Comparison of ENCODE assay signal across 29 cellular contexts in genomic region chr9:137368431-137369110, GRCh38. TPM values are rescaled to one million over a fixed set of nuclear protein-coding genes. Genes with fewer than 3 reads are reported as not detected.
DNase-seq lines count a peak whose midpoint lies in the region; ATAC-seq and TF ChIP-seq lines count a peak whose summit lies in the region.
"Had no signal": no experiment of that assay in that cellular context is flagged by ENCODE, and none has a peak within 500 bp of the region (broad histone marks: within the 10 kb centered on the region; RNA-seq: fewer than 3 reads in every experiment).

No MANE protein-coding gene starts in this region.

- no peak for TF ChIP-seq POLR2A in sigmoid colon (IDR thresholded peaks at IDR 0.05)

- H3K27ac Mint-ChIP-seq in glutamatergic neuron (ENCODE audit: unreplicated experiment): no peak overlapping the region
- H3K27ac Mint-ChIP-seq: activated CD8-positive, alpha-beta T cell treated with anti-CD3 and anti-CD28 coated beads, Interleukin-2, amount 10 ng/mL, durations not matched to agents 7 days and 5 days; activated naive CD4-positive, alpha-beta T cell treated with anti-CD3 and anti-CD28 coated beads, Interleukin-2, amount 50 U/mL, for 72 hours; activated T-helper 2 cell treated with anti-CD3 and anti-CD28 coated beads, Interferon-gamma antibody, Interleukin-2, Interleukin-4, amounts not matched to agents 10 μg/mL and 5 μg/mL and 100 μg/mL, durations not matched to agents 14 hours and 24 hours and 36 hours; naive B cell had no signal

- H3K36me3 ChIP-seq in sigmoid colon: peaks cover 0 to 35% (median 3%) of the 10 kb centered on the region in 4 donors
- H3K36me3 ChIP-seq: breast epithelium, thyroid gland, uterus had no signal

- WGBS in sigmoid colon, 2 donors: 81 to 87% methylated on average over 57 of the region's 57 CpGs

- H3K4me1 ChIP-seq in sigmoid colon: peaks cover 0 to 7% (median 0%) of the 10 kb centered on the region in 4 donors
- H3K4me1 ChIP-seq: breast epithelium, thyroid gland, uterus had no signal

- H3K27ac ChIP-seq in sigmoid colon: no peak overlapping the region
- H3K27ac ChIP-seq: C4-2B, KMS-11, stomach, thyroid gland, uterus had no signal

- H3K36me3 Mint-ChIP-seq in glutamatergic neuron (ENCODE audit: unreplicated experiment): peaks cover 5% of the 10 kb centered on the region
- H3K36me3 Mint-ChIP-seq: activated naive CD4-positive, alpha-beta T cell treated with anti-CD3 and anti-CD28 coated beads, Interleukin-2, amount 50 U/mL, for 72 hours; naive B cell had no signal

- no peak for ATAC-seq in HG02852 (IDR thresholded peaks at IDR 0.05; ENCODE audit: unreplicated experiment)
- ATAC-seq: activated CD8-positive, alpha-beta T cell treated with anti-CD3 and anti-CD28 coated beads, Interleukin-2, amount 10 ng/mL, durations not matched to agents 7 days and 5 days; activated naive CD4-positive, alpha-beta T cell treated with anti-CD3 and anti-CD28 coated beads, Interleukin-2, amount 50 U/mL, for 72 hours; PC-3 had no signal

- H3K9me3 Mint-ChIP-seq in glutamatergic neuron (ENCODE audit: unreplicated experiment): peaks cover 4% of the 10 kb centered on the region
- H3K9me3 Mint-ChIP-seq: activated naive CD4-positive, alpha-beta T cell treated with anti-CD3 and anti-CD28 coated beads, Interleukin-2, amount 50 U/mL, for 72 hours had no signal

- intact Hi-C loops in sigmoid colon (cut with DNase I): no loop called here

- DNase-seq in activated effector memory CD4-positive, alpha-beta T cell treated with anti-CD3 and anti-CD28 coated beads, Interleukin-2, amount 50 U/mL, for 16 hours: peak; percentile 16
- no peak for DNase-seq in activated effector memory CD4-positive, alpha-beta T cell treated with Interleukin-2 at 50 U/mL for 16 hours
- peak; percentile 24 for DNase-seq in glutamatergic neuron
- DNase-seq in hepatic stellate cell (ENCODE audit: low spot score): peak; percentile 63
- peak; percentile 21 for DNase-seq in sigmoid colon
- DNase-seq in activated CD8-positive, alpha-beta memory T cell treated with anti-CD3 and anti-CD28 coated beads, Interleukin-2, amount 50 U/mL, for 4 hours: no peak
- no peak for DNase-seq in medulla oblongata (ENCODE audit: extremely low spot score)
- DNase-seq: 8988T; activated CD8-positive, alpha-beta T cell treated with anti-CD3 and anti-CD28 coated beads, Interleukin-2, amount 10 ng/mL, durations not matched to agents 7 days and 5 days; COR-L47; DMS53; midbrain; MM.1S; naive B cell; NCI-H1930; NCI-H524; nucleus accumbens; PC-3; SHP77; stimulated activated CD8-positive, alpha-beta memory T cell treated with anti-CD3 and anti-CD28 coated beads, Interleukin-4, amount 100 ng/mL, for 48 hours; stomach; thyroid gland had no signal

- TF ChIP-seq CTCF in glutamatergic neuron (IDR thresholded peaks at IDR 0.05; ENCODE audit: partially characterized antibody, unreplicated experiment): no peak
- no peak for TF ChIP-seq CTCF in sigmoid colon (IDR thresholded peaks at IDR 0.05)

- peaks cover 6% of the 10 kb centered on the region for H3K4me1 Mint-ChIP-seq in glutamatergic neuron (ENCODE audit: low read depth, unreplicated experiment)

- no peak for TF ChIP-seq EP300 in sigmoid colon (IDR thresholded peaks at IDR 0.05)

- no peaks in the 10 kb centered on the region for H3K27me3 ChIP-seq in sigmoid colon
- H3K27me3 ChIP-seq: breast epithelium, stomach, thyroid gland, uterus had no signal

- no peak overlapping the region for H3K4me3 Mint-ChIP-seq in glutamatergic neuron (ENCODE audit: unreplicated experiment)
- H3K4me3 Mint-ChIP-seq: activated CD8-positive, alpha-beta T cell treated with anti-CD3 and anti-CD28 coated beads, Interleukin-2, amount 10 ng/mL, durations not matched to agents 7 days and 5 days; naive B cell had no signal

- peaks cover 5% of the 10 kb centered on the region for H3K27me3 Mint-ChIP-seq in glutamatergic neuron (ENCODE audit: unreplicated experiment)
- H3K27me3 Mint-ChIP-seq: naive B cell had no signal

- H3K9me3 ChIP-seq in sigmoid colon: no peaks in the 10 kb centered on the region
- H3K9me3 ChIP-seq: breast epithelium, thyroid gland, uterus had no signal

- H3K4me3 ChIP-seq in sigmoid colon: no peak overlapping the region
- H3K4me3 ChIP-seq: breast epithelium, stomach, thyroid gland, uterus had no signal

RNA-seq across cellular contexts. Expression of gene EXD3, which starts 54.4 kb away (rescaled TPM):
- total RNA-seq in glutamatergic neuron (ENCODE audit: unreplicated experiment) (24.5 TPM), sigmoid colon (10 to 100 TPM in 2 of 4 donors, 1 to 10 TPM in 2; 8.9 to 25.5 (median 11.8) TPM)
- polyA plus RNA-seq in sigmoid colon: 10 to 100 TPM; 18.0 to 29.7 (median 26.6) TPM

RNA-seq across cellular contexts. Expression of gene NOXA1, which starts 54.6 kb away (rescaled TPM):
- total RNA-seq in glutamatergic neuron (ENCODE audit: unreplicated experiment) (2.6 TPM), sigmoid colon (1 to 10 TPM; 1.4 to 3.3 (median 2.9) TPM)
- polyA plus RNA-seq in sigmoid colon: 10 to 100 TPM; 15.0 to 16.4 (median 15.4) TPM

Comparison
In these comparisons a context has a peak if more than half of its experiments do, and no peak if none do; other contexts are left out.
1. DNase-seq: peak in activated effector memory CD4-positive, alpha-beta T cell treated with anti-CD3 and anti-CD28 coated beads, Interleukin-2, amount 50 U/mL, for 16 hours (single experiment), glutamatergic neuron (single experiment), hepatic stellate cell (single experiment) and sigmoid colon (single experiment); none in activated effector memory CD4-positive, alpha-beta T cell treated with Interleukin-2 at 50 U/mL for 16 hours (single experiment), activated CD8-positive, alpha-beta memory T cell treated with anti-CD3 and anti-CD28 coated beads, Interleukin-2, amount 50 U/mL, for 4 hours (single experiment) and medulla oblongata (single experiment).